38 cellular contexts compared by ENCODE assay signal in genomic region chr2:149552830-149553229, GRCh38.
"Had no signal": no experiment of that assay in that cellular context is flagged by ENCODE, and none has a peak within 500 bp of the region (broad histone marks: within the 10 kb centered on the region; RNA-seq: fewer than 3 reads in every experiment).

No MANE protein-coding gene starts in this region.

- H3K27me3 ChIP-seq: adrenal gland, ascending aorta, body of pancreas, brain microvascular endothelial cell, breast epithelium, cardiac muscle cell had no signal

- H3K36me3 ChIP-seq: adrenal gland, ascending aorta, brain microvascular endothelial cell, breast epithelium, cardiac muscle cell had no signal

- H3K9me3 ChIP-seq: adrenal gland, ascending aorta, body of pancreas, breast epithelium had no signal

- H3K4me3 ChIP-seq: adrenal gland, ascending aorta, body of pancreas, breast epithelium, cardiac muscle cell had no signal

- H3K27ac ChIP-seq: adrenal gland, ascending aorta, body of pancreas, brain microvascular endothelial cell, breast epithelium, cardiac muscle cell had no signal

- H3K4me3 Mint-ChIP-seq: activated naive CD4-positive, alpha-beta T cell treated with anti-CD3 and anti-CD28 coated beads for 36 hours; activated naive CD4-positive, alpha-beta T cell treated with anti-CD3 and anti-CD28 coated beads, Interleukin-2, amount 10 ng/mL, durations not matched to agents 7 days and 5 days; activated naive CD4-positive, alpha-beta T cell treated with anti-CD3 and anti-CD28 coated beads, Interleukin-2, amount 50 U/mL, for 24 hours; activated naive CD8-positive, alpha-beta T cell; activated naive CD8-positive, alpha-beta T cell treated with anti-CD3 and anti-CD28 coated beads for 36 hours; activated naive CD8-positive, alpha-beta T cell treated with anti-CD3 and anti-CD28 coated beads, Interleukin-2, amount 10 ng/mL, durations not matched to agents 7 days and 5 days; activated naive CD8-positive, alpha-beta T cell treated with anti-CD3 and anti-CD28 coated beads, Interleukin-2, amount 50 U/mL, for 24 hours; activated T-cell treated with anti-CD3 and anti-CD28 coated beads, Interleukin-2, amount 50 U/mL, for 24 hours; activated T-cell treated with anti-CD3 and anti-CD28 coated beads, Interleukin-2, amount 50 U/mL, for 4 hours; activated T-cell treated with anti-CD3 and anti-CD28 coated beads, Interleukin-2, amount 50 U/mL, for 72 hours; activated T-helper 1 cell treated with anti-CD3 and anti-CD28 coated beads, Interleukin-12 subunit alpha, Interleukin-12 subunit beta, Interleukin-2, Interleukin-4 antibody, amounts not matched to agents 30 ng/mL and 10 ng/mL and 1 ng/mL, durations not matched to agents 14 hours and 24 hours and 36 hours; activated T-helper 17 cell treated with anti-CD3 and anti-CD28 coated beads, Interleukin-2, amount 50 U/mL, for 72 hours; brain; central memory CD8-positive, alpha-beta T cell had no signal

- H3K4me1 Mint-ChIP-seq: activated naive CD4-positive, alpha-beta T cell treated with anti-CD3 and anti-CD28 coated beads, Interleukin-2, amount 10 ng/mL, durations not matched to agents 7 days and 5 days; activated naive CD4-positive, alpha-beta T cell treated with anti-CD3 and anti-CD28 coated beads, Interleukin-2, amount 50 U/mL, for 24 hours; activated naive CD8-positive, alpha-beta T cell treated with anti-CD3 and anti-CD28 coated beads for 36 hours; activated naive CD8-positive, alpha-beta T cell treated with anti-CD3 and anti-CD28 coated beads, Interleukin-2, amount 10 ng/mL, durations not matched to agents 7 days and 5 days; activated naive CD8-positive, alpha-beta T cell treated with anti-CD3 and anti-CD28 coated beads, Interleukin-2, amount 50 U/mL, for 24 hours; activated T-helper 17 cell treated with anti-CD3 and anti-CD28 coated beads, Interleukin-2, amount 50 U/mL, for 72 hours; brain; central memory CD8-positive, alpha-beta T cell had no signal

- H3K27me3 Mint-ChIP-seq: activated naive CD8-positive, alpha-beta T cell treated with anti-CD3 and anti-CD28 coated beads for 36 hours; activated naive CD8-positive, alpha-beta T cell treated with anti-CD3 and anti-CD28 coated beads, Interleukin-2, amount 50 U/mL, for 24 hours; brain had no signal

- H3K27ac Mint-ChIP-seq: activated naive CD4-positive, alpha-beta T cell treated with anti-CD3 and anti-CD28 coated beads for 36 hours; activated naive CD4-positive, alpha-beta T cell treated with anti-CD3 and anti-CD28 coated beads, Interleukin-2, amount 10 ng/mL, durations not matched to agents 7 days and 5 days; activated naive CD4-positive, alpha-beta T cell treated with anti-CD3 and anti-CD28 coated beads, Interleukin-2, amount 50 U/mL, for 24 hours; activated naive CD4-positive, alpha-beta T cell treated with anti-CD3 and anti-CD28 coated beads, Interleukin-2, amount 50 U/mL, for 72 hours; activated naive CD8-positive, alpha-beta T cell; activated naive CD8-positive, alpha-beta T cell treated with anti-CD3 and anti-CD28 coated beads for 36 hours; activated naive CD8-positive, alpha-beta T cell treated with anti-CD3 and anti-CD28 coated beads, Interleukin-2, amount 10 ng/mL, durations not matched to agents 7 days and 5 days; activated naive CD8-positive, alpha-beta T cell treated with anti-CD3 and anti-CD28 coated beads, Interleukin-2, amount 50 U/mL, for 24 hours; activated T-cell treated with anti-CD3 and anti-CD28 coated beads, Interleukin-2, amount 50 U/mL, for 24 hours; activated T-cell treated with anti-CD3 and anti-CD28 coated beads, Interleukin-2, amount 50 U/mL, for 72 hours; activated T-helper 1 cell treated with anti-CD3 and anti-CD28 coated beads, Interleukin-12 subunit alpha, Interleukin-12 subunit beta, Interleukin-2, Interleukin-4 antibody, amounts not matched to agents 30 ng/mL and 10 ng/mL and 1 ng/mL, durations not matched to agents 14 hours and 24 hours and 36 hours; activated T-helper 17 cell treated with anti-CD3 and anti-CD28 coated beads, Interleukin-2, amount 50 U/mL, for 72 hours; activated T-helper 2 cell treated with anti-CD3 and anti-CD28 coated beads, Interferon-gamma antibody, Interleukin-2, Interleukin-4, amounts not matched to agents 10 μg/mL and 5 μg/mL and 100 μg/mL, durations not matched to agents 14 hours and 24 hours and 36 hours; brain had no signal

- H3K4me1 ChIP-seq: adrenal gland, ascending aorta, body of pancreas, breast epithelium had no signal

- ATAC-seq: activated naive CD4-positive, alpha-beta T cell treated with anti-CD3 and anti-CD28 coated beads, Interleukin-2, amount 50 U/mL, for 72 hours; activated naive CD8-positive, alpha-beta T cell treated with anti-CD3 and anti-CD28 coated beads, Interleukin-2, amount 50 U/mL, for 24 hours; activated T-cell treated with anti-CD3 and anti-CD28 coated beads, Interleukin-2, amount 50 U/mL, for 4 hours; activated T-cell treated with anti-CD3 and anti-CD28 coated beads, Interleukin-2, amount 50 U/mL, for 72 hours; activated T-helper 17 cell treated with anti-CD3 and anti-CD28 coated beads, Interleukin-2, amount 50 U/mL, for 72 hours; body of pancreas had no signal

- H3K36me3 Mint-ChIP-seq: activated naive CD4-positive, alpha-beta T cell treated with anti-CD3 and anti-CD28 coated beads, Interleukin-2, amount 10 ng/mL, durations not matched to agents 7 days and 5 days; activated naive CD4-positive, alpha-beta T cell treated with anti-CD3 and anti-CD28 coated beads, Interleukin-2, amount 50 U/mL, for 24 hours; activated naive CD8-positive, alpha-beta T cell; activated naive CD8-positive, alpha-beta T cell treated with anti-CD3 and anti-CD28 coated beads for 36 hours; activated naive CD8-positive, alpha-beta T cell treated with anti-CD3 and anti-CD28 coated beads, Interleukin-2, amount 10 ng/mL, durations not matched to agents 7 days and 5 days; brain had no signal

- H3K9me3 Mint-ChIP-seq: activated naive CD4-positive, alpha-beta T cell treated with anti-CD3 and anti-CD28 coated beads, Interleukin-2, amount 10 ng/mL, durations not matched to agents 7 days and 5 days; activated naive CD4-positive, alpha-beta T cell treated with anti-CD3 and anti-CD28 coated beads, Interleukin-2, amount 50 U/mL, for 24 hours; activated naive CD4-positive, alpha-beta T cell treated with anti-CD3 and anti-CD28 coated beads, Interleukin-2, amount 50 U/mL, for 72 hours; activated naive CD8-positive, alpha-beta T cell treated with anti-CD3 and anti-CD28 coated beads, Interleukin-2, amount 50 U/mL, for 24 hours; activated T-cell treated with anti-CD3 and anti-CD28 coated beads, Interleukin-2, amount 50 U/mL, for 4 hours; activated T-cell treated with anti-CD3 and anti-CD28 coated beads, Interleukin-2, amount 50 U/mL, for 72 hours; activated T-helper 17 cell treated with anti-CD3 and anti-CD28 coated beads, Interleukin-2, amount 50 U/mL, for 72 hours; activated T-helper 2 cell treated with anti-CD3 and anti-CD28 coated beads, Interferon-gamma antibody, Interleukin-2, Interleukin-4, amounts not matched to agents 10 μg/mL and 5 μg/mL and 100 μg/mL, durations not matched to agents 14 hours and 24 hours and 36 hours; central memory CD8-positive, alpha-beta T cell had no signal

- DNase-seq: activated effector memory CD4-positive, alpha-beta T cell treated with anti-CD3 and anti-CD28 coated beads, Interleukin-2, amount 50 U/mL, for 16 hours; activated effector memory CD4-positive, alpha-beta T cell treated with Interleukin-2 at 50 U/mL for 16 hours; activated gamma-delta T cell; activated gamma-delta T cell treated with Interleukin-2 at 50 U/mL for 16 hours; activated naive CD4-positive, alpha-beta T cell; activated naive CD4-positive, alpha-beta T cell treated with anti-CD3 and anti-CD28 coated beads for 36 hours; activated naive CD4-positive, alpha-beta T cell treated with anti-CD3 and anti-CD28 coated beads, Interleukin-2, amount 10 ng/mL, durations not matched to agents 7 days and 5 days; activated naive CD4-positive, alpha-beta T cell treated with anti-CD3 and anti-CD28 coated beads, Interleukin-2, amount 50 U/mL, for 16 hours; activated naive CD4-positive, alpha-beta T cell treated with Interleukin-2 at 50 U/mL for 16 hours; activated naive CD8-positive, alpha-beta T cell treated with anti-CD3 and anti-CD28 coated beads for 36 hours; activated naive CD8-positive, alpha-beta T cell treated with anti-CD3 and anti-CD28 coated beads, Interleukin-2, amount 10 ng/mL, durations not matched to agents 7 days and 5 days; activated naive CD8-positive, alpha-beta T cell treated with anti-CD3 and anti-CD28 coated beads, Interleukin-2, amount 50 U/mL, for 24 hours; activated T-cell treated with anti-CD3 and anti-CD28 coated beads for 4 hours; activated T-cell treated with anti-CD3 and anti-CD28 coated beads, Interleukin-2, amount 50 U/mL, for 1 hour; activated T-cell treated with anti-CD3 and anti-CD28 coated beads, Interleukin-2, amount 50 U/mL, for 24 hours; activated T-cell treated with anti-CD3 and anti-CD28 coated beads, Interleukin-2, amount 50 U/mL, for 4 hours; activated T-cell treated with anti-CD3 and anti-CD28 coated beads, Interleukin-2, amount 50 U/mL, for 48 hours; activated T-cell treated with anti-CD3 and anti-CD28 coated beads, Interleukin-2, amount 50 U/mL, for 72 hours; adrenal gland; amniotic stem cell; amygdala; anterior cingulate cortex; aorta; body of pancreas; brain microvascular endothelial cell; caudate nucleus; central memory CD4-positive, alpha-beta T cell had no signal
